ENCODE assay signal across 17 cellular contexts in genomic region chrX:67614006-67614405, GRCh38.
DNase-seq lines count a peak whose midpoint lies in the region; ATAC-seq, FAIRE-seq and TF ChIP-seq lines count a peak whose summit lies in the region.
"Had no signal": no experiment of that assay in that cellular context is flagged by ENCODE, and none has a peak within 500 bp of the region (broad histone marks: within the 10 kb centered on the region; RNA-seq: fewer than 3 reads in every experiment).

No MANE protein-coding gene starts in this region.

- H3K4me3 ChIP-seq in astrocyte (ENCODE audit: insufficient read depth, low read depth, low read length): no peak overlapping the region
- no peak overlapping the region for H3K4me3 ChIP-seq in fibroblast of the aortic adventitia (ENCODE audit: low read depth, low read length)
- H3K4me3 ChIP-seq in skeletal muscle satellite cell (ENCODE audit: low read length): no peak overlapping the region
- H3K4me3 ChIP-seq: BLaER1, MG63 had no signal

- no peak for TF ChIP-seq POLR2A in GM18505 (IDR thresholded peaks at IDR 0.05; ENCODE audit: borderline replicate concordance, extremely low read depth, insufficient read depth, insufficient read length)

- no peak for TF ChIP-seq CTCF in astrocyte (IDR thresholded peaks at IDR 0.05; ENCODE audit: insufficient read depth, low read depth, low read length)
- no peak for TF ChIP-seq CTCF in fibroblast of the aortic adventitia (IDR thresholded peaks at IDR 0.05; ENCODE audit: insufficient read depth, low read length)

- no peaks in the 10 kb centered on the region for H3K36me3 ChIP-seq in astrocyte (ENCODE audit: insufficient read depth, low read length)
- no peaks in the 10 kb centered on the region for H3K36me3 ChIP-seq in skeletal muscle satellite cell (ENCODE audit: insufficient read depth, low read length)
- H3K36me3 ChIP-seq: MG63 had no signal

- peaks cover 29% of the 10 kb centered on the region for H3K4me1 Mint-ChIP-seq in astrocyte (ENCODE audit: low read depth, unreplicated experiment)

- H3K4me3 Mint-ChIP-seq in astrocyte (ENCODE audit: unreplicated experiment): no peak overlapping the region
- H3K4me3 Mint-ChIP-seq: CD8-positive, alpha-beta T cell had no signal

- no peaks in the 10 kb centered on the region for H3K9me3 ChIP-seq in astrocyte (ENCODE audit: insufficient read depth, low read depth, low read length)
- H3K9me3 ChIP-seq in skeletal muscle satellite cell (replicated peaks; ENCODE audit: low read length): no peaks in the 10 kb centered on the region

- ATAC-seq in GM18505 (IDR thresholded peaks at IDR 0.05; ENCODE audit: unreplicated experiment): no peak
- ATAC-seq in GM21619 (IDR thresholded peaks at IDR 0.05; ENCODE audit: unreplicated experiment): no peak
- ATAC-seq: CD8-positive, alpha-beta T cell; HepG2 had no signal

- H3K27me3 ChIP-seq in astrocyte (ENCODE audit: insufficient read depth, low read length): no peaks in the 10 kb centered on the region
- no peaks in the 10 kb centered on the region for H3K27me3 ChIP-seq in skeletal muscle satellite cell (ENCODE audit: control insufficient read depth, insufficient read depth, low read length)
- H3K27me3 ChIP-seq: BLaER1, MG63 had no signal

- H3K4me1 ChIP-seq in astrocyte (ENCODE audit: insufficient read depth, low read length): peaks cover 21% of the 10 kb centered on the region
- peaks cover 28% of the 10 kb centered on the region for H3K4me1 ChIP-seq in skeletal muscle satellite cell (ENCODE audit: control insufficient read depth, insufficient read depth, low read length)
- H3K4me1 ChIP-seq: BLaER1 had no signal

- H3K9ac ChIP-seq in astrocyte (ENCODE audit: low read length): peak overlapping the region; percentile 31
- peak overlapping the region; percentile 63 for H3K9ac ChIP-seq in skeletal muscle satellite cell (ENCODE audit: low read depth, low read length)
- H3K9ac ChIP-seq: BLaER1, SK-N-SH had no signal

- peak overlapping the region; percentile 63 for H3K27ac ChIP-seq in astrocyte (ENCODE audit: low read depth, low read length)
- H3K27ac ChIP-seq: BLaER1 had no signal

- H3K4me2 ChIP-seq in astrocyte (ENCODE audit: low read length): peak overlapping the region; percentile 35
- H3K4me2 ChIP-seq in skeletal muscle satellite cell (ENCODE audit: low read length): peak overlapping the region; percentile 37
- H3K4me2 ChIP-seq: BLaER1, SK-N-SH had no signal

- FAIRE-seq in astrocyte (lab: Jason Lieb, UNC): peak; percentile 64
- FAIRE-seq: HepG2 had no signal

- H3K27me3 Mint-ChIP-seq in astrocyte (ENCODE audit: low read depth, unreplicated experiment): no peaks in the 10 kb centered on the region

- no peaks in the 10 kb centered on the region for H3K36me3 Mint-ChIP-seq in astrocyte (ENCODE audit: low read depth, unreplicated experiment)
- H3K36me3 Mint-ChIP-seq: CD8-positive, alpha-beta T cell had no signal

- no peak overlapping the region for H2AFZ ChIP-seq in astrocyte (ENCODE audit: low read depth, low read length)

- H3K27ac Mint-ChIP-seq in astrocyte (ENCODE audit: unreplicated experiment): peak overlapping the region; percentile 85
- H3K27ac Mint-ChIP-seq: CD8-positive, alpha-beta T cell had no signal

- DNase-seq in H4 (ENCODE audit: low spot score) (peak; percentile 28), astrocyte (ENCODE audit: low read depth) (peak; percentile 40), fibroblast of the aortic adventitia (ENCODE audit: low read depth) (peak; percentile 57), anterior cingulate cortex (lab: John Stamatoyannopoulos, UW) (no peak)
- DNase-seq: CD8-positive, alpha-beta T cell; KG1; MG63; NCI-H1092; NCI-H2081 treated with DMSO at 0.1 percent for 48 hours; NCI-H510A; NCI-H82; SK-N-SH had no signal

- peaks cover 4% of the 10 kb centered on the region for H3K9me3 Mint-ChIP-seq in astrocyte (ENCODE audit: unreplicated experiment)

- H4K20me1 ChIP-seq in astrocyte (ENCODE audit: insufficient read depth, low read length): no peaks in the 10 kb centered on the region
- H4K20me1 ChIP-seq: BLaER1 had no signal

- H3K79me2 ChIP-seq in astrocyte (ENCODE audit: insufficient read depth, low read length): no peaks in the 10 kb centered on the region

Comparison
In these comparisons a context has a peak if more than half of its experiments do, and no peak if none do; other contexts are left out.
1. DNase-seq: peak in H4 (single experiment), astrocyte (single experiment) and fibroblast of the aortic adventitia (single experiment); none in anterior cingulate cortex (0 of 58).